14 cellular contexts compared by ENCODE assay signal in genomic region chr2:11764359-11764758, GRCh38. TPM values are rescaled to one million over a fixed set of nuclear protein-coding genes. Genes with fewer than 3 reads are reported as not detected.
DNase-seq lines count a peak whose midpoint lies in the region; ATAC-seq and TF ChIP-seq lines count a peak whose summit lies in the region.
"Had no signal": no experiment of that assay in that cellular context is flagged by ENCODE, and none has a peak within 500 bp of the region (broad histone marks: within the 10 kb centered on the region; RNA-seq: fewer than 3 reads in every experiment).

No MANE protein-coding gene starts in this region.

- in situ Hi-C loops in G401 (cut with HindIII; ENCODE audit: low sequenced_read_pairs) = no loop called here

- no peaks in the 10 kb centered on the region for H3K27me3 ChIP-seq in suprapubic skin
- H3K27me3 ChIP-seq: dorsolateral prefrontal cortex had no signal

- 82% methylated on average over 4 of the region's 4 CpGs for whole genome bisulfite sequencing in suprapubic skin

- no peak overlapping the region for H3K4me3 ChIP-seq in suprapubic skin
- H3K4me3 ChIP-seq: dorsolateral prefrontal cortex, GM23248 had no signal

- DNase-seq in G401 (ENCODE audit: low spot score) = peak; percentile 47
- DNase-seq in cerebellar cortex (ENCODE audit: low spot score) = peak; percentile 33
- peak; percentile 52 for DNase-seq in medulla oblongata (ENCODE audit: extremely low spot score)
- DNase-seq in T-helper 2 cell = no peak
- no peak for DNase-seq in suprapubic skin (ENCODE audit: low spot score in 2 of 2)
- DNase-seq: activated B cell treated with CpG ODN at 0.5 μM for 24 hours; dorsolateral prefrontal cortex; EL; GM23248; NCI-H187 treated with DMSO at 0.1 percent for 48 hours; stimulated activated CD8-positive, alpha-beta memory T cell treated with anti-CD3 and anti-CD28 coated beads, Interleukin-4, amount 100 ng/mL, for 48 hours had no signal

- no peak for TF ChIP-seq EP300 in suprapubic skin (IDR thresholded peaks at IDR 0.05)

- H3K27ac ChIP-seq in 22Rv1 = peak overlapping the region; percentile 43
- H3K27ac ChIP-seq in suprapubic skin = no peak overlapping the region
- H3K27ac ChIP-seq: GM23248 had no signal

- no peak for TF ChIP-seq POLR2A in suprapubic skin (IDR thresholded peaks at IDR 0.05)

- H3K9me3 ChIP-seq in suprapubic skin = no peaks in the 10 kb centered on the region

- ATAC-seq in GM18511 (IDR thresholded peaks at IDR 0.05; ENCODE audit: unreplicated experiment) = no peak
- ATAC-seq in HG02623 (IDR thresholded peaks at IDR 0.05; ENCODE audit: unreplicated experiment) = no peak

- TF ChIP-seq CTCF in 22Rv1 (IDR thresholded peaks at IDR 0.05) (no peak), suprapubic skin (IDR thresholded peaks at IDR 0.05) (no peak)

- no peaks in the 10 kb centered on the region for H3K4me1 ChIP-seq in suprapubic skin

- H3K36me3 ChIP-seq in suprapubic skin = peaks cover 35% of the 10 kb centered on the region

RNA-seq across cellular contexts. Expression of gene LPIN1, which starts 17.9 kb away (rescaled TPM):
- 12.7 and 30.4 TPM in 2 replicates for total RNA-seq in G401 (2014; rRNA removed; shearing (Covaris generic))
- total RNA-seq in suprapubic skin = 10 to 100 TPM; 25.9 to 71.9 (median 52.5) TPM

Comparison
In these comparisons a context has a peak if more than half of its experiments do, and no peak if none do; other contexts are left out.
1. DNase-seq: peak in G401 (single experiment), cerebellar cortex (single experiment) and medulla oblongata (single experiment); none in T-helper 2 cell (0 of 5) and suprapubic skin (0 of 2).